In genomic region chr7:86939197-86939814, GRCh38 we compare ENCODE assay signal across 8 cellular contexts.
DNase-seq lines count a peak whose midpoint lies in the region; ATAC-seq and TF ChIP-seq lines count a peak whose summit lies in the region.

No MANE protein-coding gene starts in this region.

- H3K9me3 ChIP-seq in adrenal gland (replicated peaks in 1 of 3) (no peaks in the 10 kb centered on the region), right cardiac atrium (ENCODE audit: control insufficient read depth, low read length) (no peaks in the 10 kb centered on the region)

- ATAC-seq in GM19452 (IDR thresholded peaks at IDR 0.05; ENCODE audit: unreplicated experiment): peak; percentile 91
- ATAC-seq in right cardiac atrium: peak; percentile 64 to 74

- TF ChIP-seq CTCF in HL-60 (IDR thresholded peaks at IDR 0.05; ENCODE audit: insufficient read depth, low read length): peak; percentile 31
- TF ChIP-seq CTCF in adrenal gland (IDR thresholded peaks at IDR 0.05): peak; percentile 47 to 85 (median 76)

- TF ChIP-seq POLR2A in adrenal gland (IDR thresholded peaks at IDR 0.05): no peak

- 3 to 11% (median 7%) methylated on average over 3 of the region's 3 CpGs for WGBS in adrenal gland, 4 donors
- 11% methylated on average over 3 of the region's 3 CpGs for WGBS in right cardiac atrium

- peak; percentile 51 for DNase-seq in DMS79 treated with DMSO at 0.1 percent for 48 hours (lab: John Stamatoyannopoulos, UW)
- peak; percentile 6 to 36 for DNase-seq in HL-60 (ENCODE audit: low read depth in 1 of 2, low spot score in 1 of 2)
- DNase-seq in NOMO-1 treated with DMSO at 0.1 percent for 48 hours (lab: John Stamatoyannopoulos, UW; ENCODE audit: unreplicated experiment): peak; percentile 70
- peak in 6 of 7 donors; percentile 36 to 68 (median 60) for DNase-seq in adrenal gland
- no peak for DNase-seq in right cardiac atrium
- DNase-seq in smooth muscle cell of the brain vasculature (ENCODE audit: low read depth, low spot score): peak; percentile 29
- no peak for DNase-seq in occipital lobe (lab: John Stamatoyannopoulos, UW)

- H3K27ac ChIP-seq in HL-60 (replicated peaks) (no peak overlapping the region), adrenal gland (no peak overlapping the region), right cardiac atrium (ENCODE audit: low read length) (no peak overlapping the region)

- intact Hi-C loops in adrenal gland (cut with DNase I) (loop anchor here (2.0 to 10.0 kb wide), 3 partner anchors 203 to 285 kb away; no protein-coding TSS in a partner anchor), right cardiac atrium (cut with DNase I) (loop anchor here in 3 of 4 donors (5.0 to 10.0 kb wide), 3 partner anchors 115 to 295 kb away; partner anchors contain the start of gene ELAPOR2 (in 1 of the 3))

- H3K36me3 ChIP-seq in adrenal gland (replicated peaks in 1 of 2): no peaks in the 10 kb centered on the region

- peaks cover 3% of the 10 kb centered on the region for H3K27me3 ChIP-seq in HL-60 (ENCODE audit: insufficient read depth, poor library complexity, severe bottlenecking)
- H3K27me3 ChIP-seq in adrenal gland: no peaks in the 10 kb centered on the region
- H3K27me3 ChIP-seq in right cardiac atrium (ENCODE audit: control insufficient read depth, insufficient read depth): no peaks in the 10 kb centered on the region

- no peaks in the 10 kb centered on the region for H3K4me1 ChIP-seq in adrenal gland (replicated peaks in 1 of 2)
- H3K4me1 ChIP-seq in right cardiac atrium (ENCODE audit: control insufficient read depth, insufficient read depth, low read length): no peaks in the 10 kb centered on the region

- no peak overlapping the region for H3K4me3 ChIP-seq in HL-60 (replicated peaks; ENCODE audit: insufficient read depth, low read length)
- no peak overlapping the region for H3K4me3 ChIP-seq in adrenal gland
- no peak overlapping the region for H3K4me3 ChIP-seq in right cardiac atrium (ENCODE audit: low read length)

Comparison
In these comparisons a context has a peak if more than half of its experiments do, and no peak if none do; other contexts are left out.
1. DNase-seq: peak in DMS79 treated with DMSO at 0.1 percent for 48 hours (single experiment), HL-60 (2 of 2), NOMO-1 treated with DMSO at 0.1 percent for 48 hours (single experiment), adrenal gland (6 of 7) and smooth muscle cell of the brain vasculature (single experiment); none in right cardiac atrium (0 of 3) and occipital lobe (single experiment).